Comparison of ENCODE assay signal across 8 cellular contexts in genomic region chr19:2049741-2050348, GRCh38. TPM values are rescaled to one million over a fixed set of nuclear protein-coding genes. Genes with fewer than 3 reads are reported as not detected.
DNase-seq lines count a peak whose midpoint lies in the region; ATAC-seq and TF ChIP-seq lines count a peak whose summit lies in the region.

No MANE protein-coding gene starts in this region.

- peaks cover 50% of the 10 kb centered on the region for H3K79me2 ChIP-seq in DND-41 (ENCODE audit: insufficient read depth, low read length)

- H3K36me3 Mint-ChIP-seq in activated T-cell treated with anti-CD3 and anti-CD28 coated beads, Interleukin-2, amount 50 U/mL, for 24 hours (ENCODE audit: low read depth), result peaks cover 33% of the 10 kb centered on the region

- TF ChIP-seq CTCF in DND-41 (IDR thresholded peaks at IDR 0.05; ENCODE audit: borderline replicate concordance, extremely low read depth, low read length, poor library complexity, severe bottlenecking) (no peak), esophagus squamous epithelium (IDR thresholded peaks at IDR 0.05) (no peak)

- H3K27ac ChIP-seq in DND-41 (ENCODE audit: low read length), result peak overlapping the region; percentile 74
- H3K27ac ChIP-seq in esophagus squamous epithelium, result peak overlapping the region; percentile 97 to 99 (median 99)
- H3K27ac ChIP-seq in temporal lobe (ENCODE audit: low read depth, low read length), result peak overlapping the region; percentile 88

- H3K4me3 ChIP-seq in DND-41 (ENCODE audit: low read depth in 1 of 2, low read length in 2 of 2) (peak overlapping the region; percentile 84 to 89), esophagus squamous epithelium (peak overlapping the region; percentile 94 to 99 (median 98)), mucosa of stomach (ENCODE audit: low read length) (peak overlapping the region; percentile 53)

- H3K4me3 Mint-ChIP-seq in activated T-cell treated with anti-CD3 and anti-CD28 coated beads, Interleukin-2, amount 50 U/mL, for 24 hours, result peak overlapping the region; percentile 83

- H3K4me1 Mint-ChIP-seq in activated T-cell treated with anti-CD3 and anti-CD28 coated beads, Interleukin-2, amount 50 U/mL, for 24 hours (ENCODE audit: low read depth), result peaks cover 45% of the 10 kb centered on the region

- H3K27me3 Mint-ChIP-seq in activated T-cell treated with anti-CD3 and anti-CD28 coated beads, Interleukin-2, amount 50 U/mL, for 24 hours, result no peaks in the 10 kb centered on the region

- H3K27ac Mint-ChIP-seq in activated T-cell treated with anti-CD3 and anti-CD28 coated beads, Interleukin-2, amount 50 U/mL, for 24 hours, result peak overlapping the region; percentile 89

- DNase-seq in DND-41 (peak; percentile 77), NOMO-1 treated with DMSO at 0.1 percent for 48 hours (lab: John Stamatoyannopoulos, UW; ENCODE audit: unreplicated experiment) (peak; percentile 88), esophagus squamous epithelium (lab: John Stamatoyannopoulos, UW) (no peak)
- DNase-seq in activated T-cell treated with anti-CD3 and anti-CD28 coated beads, Interleukin-2, amount 50 U/mL, for 24 hours, result peak; percentile 75

- H3K27me3 ChIP-seq in DND-41 (ENCODE audit: insufficient read depth, low read length, poor library complexity) (no peaks in the 10 kb centered on the region), esophagus squamous epithelium (no peaks in the 10 kb centered on the region), mucosa of stomach (ENCODE audit: control insufficient read depth, insufficient read depth, low read length) (no peaks in the 10 kb centered on the region)

- no peaks in the 10 kb centered on the region for H3K9me3 Mint-ChIP-seq in activated T-cell treated with anti-CD3 and anti-CD28 coated beads, Interleukin-2, amount 50 U/mL, for 24 hours

- H3K36me3 ChIP-seq in DND-41 (ENCODE audit: insufficient read depth, low read length), result peaks cover 41% of the 10 kb centered on the region; the same call in 1 of the 2 replicates
- peaks cover 12 to 47% (median 23%) of the 10 kb centered on the region in 3 donors for H3K36me3 ChIP-seq in esophagus squamous epithelium
- H3K36me3 ChIP-seq in mucosa of stomach (ENCODE audit: control insufficient read depth, insufficient read depth, low read length), result no peaks in the 10 kb centered on the region

- H3K4me2 ChIP-seq in DND-41 (ENCODE audit: insufficient read depth, low read length), result peak overlapping the region; percentile 96

- H3K9ac ChIP-seq in DND-41 (ENCODE audit: low read depth, low read length) (peak overlapping the region; percentile 91), mucosa of stomach (ENCODE audit: low read length) (peak overlapping the region; percentile 80)

- ATAC-seq in DND-41 (ENCODE audit: insufficient read depth, low read depth), result peak; percentile 63
- ATAC-seq in HG02678 (IDR thresholded peaks at IDR 0.05; ENCODE audit: unreplicated experiment), result peak; percentile 13
- no peak for ATAC-seq in GM21529 (IDR thresholded peaks at IDR 0.05; ENCODE audit: unreplicated experiment)

- H3K4me1 ChIP-seq in DND-41 (ENCODE audit: insufficient read depth, low read length) (peaks cover 47% of the 10 kb centered on the region), esophagus squamous epithelium (peaks cover 79 to 89% (median 82%) of the 10 kb centered on the region in 3 donors), mucosa of stomach (ENCODE audit: control insufficient read depth, insufficient read depth, low read length) (peaks cover 71% of the 10 kb centered on the region)

- no peaks in the 10 kb centered on the region for H3K9me3 ChIP-seq in DND-41 (ENCODE audit: insufficient read depth, low read length, severe bottlenecking)
- H3K9me3 ChIP-seq in esophagus squamous epithelium, result no peaks in the 10 kb centered on the region
- no peaks in the 10 kb centered on the region for H3K9me3 ChIP-seq in mucosa of stomach (ENCODE audit: control insufficient read depth, low read length)

- intact Hi-C loops in esophagus squamous epithelium (cut with DNase I), result no loop called here

- peaks cover 56% of the 10 kb centered on the region for H4K20me1 ChIP-seq in DND-41 (ENCODE audit: insufficient read depth, low read length)

- no peak overlapping the region for H2AFZ ChIP-seq in DND-41 (ENCODE audit: low read depth, low read length)

- 0% methylated on average over 2 to 3 of the region's 16 CpGs for WGBS in esophagus squamous epithelium, 2 donors

- TF ChIP-seq POLR2A in esophagus squamous epithelium (IDR thresholded peaks at IDR 0.05), result peak in 2 of 4 donors; percentile 64 to 82

RNA-seq across cellular contexts. Expression of gene MKNK2, which starts 1.2 kb away (rescaled TPM):
- 100 to 1,000 TPM; 147 to 300 (median 189) TPM for total RNA-seq in esophagus squamous epithelium
- 13.0 TPM for total RNA-seq in temporal lobe

RNA-seq across cellular contexts. Expression of gene BTBD2, which starts 34.3 kb away (rescaled TPM):
- total RNA-seq in esophagus squamous epithelium, result 10 to 100 TPM; 42.3 to 79.0 (median 63.8) TPM
- total RNA-seq in temporal lobe, result 56.5 TPM

RNA-seq across cellular contexts. Expression of gene MOB3A, which starts 46.3 kb away (rescaled TPM):
- total RNA-seq in esophagus squamous epithelium, result 10 to 100 TPM; 22.9 to 26.9 (median 23.6) TPM
- 13.0 TPM for total RNA-seq in temporal lobe

RNA-seq across cellular contexts. Expression of gene IZUMO4, which starts 46.9 kb away (rescaled TPM):
- 10 to 100 TPM in 1 of 4 donors, 1 to 10 TPM in 2, not detected in 1; 3.0 to 11.4 (median 3.2) TPM for total RNA-seq in esophagus squamous epithelium
- total RNA-seq in temporal lobe, result 3.0 TPM

Comparison
In these comparisons a context has a peak if more than half of its experiments do, and no peak if none do; other contexts are left out.
1. RNA of gene MKNK2, which starts 1.2 kb away (total RNA-seq): 147 to 300 TPM in esophagus squamous epithelium; 13.0 TPM in temporal lobe (single experiment); every median in the first group is over 10 times any median in the second.
2. Peak in every context shown above with its lines, with median percentiles within 50 percentile points of each other: H3K27ac ChIP-seq and H3K4me3 ChIP-seq.